29 cellular contexts compared by ENCODE assay signal in the genomic region with DNA sequence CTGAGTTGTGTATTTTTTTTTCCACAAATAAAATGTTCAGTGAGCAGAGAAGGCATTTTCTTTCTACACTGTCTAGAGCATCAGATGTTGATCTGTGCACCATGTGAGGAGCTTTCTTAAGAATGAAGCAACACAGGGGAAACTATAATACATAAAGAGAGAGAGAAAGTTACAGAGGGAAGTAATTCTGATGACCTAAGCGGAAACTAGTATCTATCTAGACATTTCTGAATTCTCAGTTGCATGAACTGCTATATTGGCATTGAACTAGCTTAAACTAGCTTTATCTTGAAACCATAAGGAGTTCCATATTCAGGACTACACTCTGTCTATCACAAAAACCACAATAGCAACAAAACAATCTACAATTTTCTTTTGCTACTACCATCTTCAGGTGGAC.
"Had no signal": no experiment of that assay in that cellular context is flagged by ENCODE, and none has a peak within 500 bp of the region (broad histone marks: within the 10 kb centered on the region; RNA-seq: fewer than 3 reads in every experiment).

No MANE protein-coding gene starts in this region.

- DNase-seq: activated CD4-positive, alpha-beta T cell treated with anti-CD3 and anti-CD28 coated beads, Interleukin-2, amount 10 ng/mL, durations not matched to agents 24 days and 14 days; activated CD4-positive, alpha-beta T cell treated with anti-CD3 and anti-CD28 coated beads, Interleukin-2, amount 50 U/mL, for 4 hours; activated CD8-positive, alpha-beta T cell treated with anti-CD3 and anti-CD28 coated beads for 36 hours; activated effector memory CD4-positive, alpha-beta T cell treated with anti-CD3 and anti-CD28 coated beads, Interleukin-2, amount 50 U/mL, for 16 hours; activated naive CD4-positive, alpha-beta T cell; activated naive CD8-positive, alpha-beta T cell treated with anti-CD3 and anti-CD28 coated beads, Interleukin-2, amount 10 ng/mL, durations not matched to agents 7 days and 5 days; activated T-cell treated with anti-CD3 and anti-CD28 coated beads, Interleukin-2, amount 50 U/mL, for 1 hour; activated T-cell treated with anti-CD3 and anti-CD28 coated beads, Interleukin-2, amount 50 U/mL, for 72 hours; amygdala; NCI-H1105; NCI-H1436; NCI-H1694; NCI-H1930; NCI-H2081 treated with DMSO at 0.1 percent for 48 hours; NCI-H226; NCI-H446 treated with DMSO at 0.1 percent for 48 hours; NCI-H524; NCI-H69; NCI-H82; PC-9; SJCRH30; SK-N-SH; WERI-Rb-1 had no signal

- H3K4me2 ChIP-seq: PC-9, SK-N-SH had no signal

- H3K36me3 ChIP-seq: ascending aorta, cardiac muscle cell, SJCRH30, WERI-Rb-1 had no signal

- H3K4me1 ChIP-seq: ascending aorta, SJCRH30 had no signal

- H3K4me3 ChIP-seq: ascending aorta, cardiac muscle cell, PC-9, SJCRH30 had no signal

- H2AFZ ChIP-seq: PC-9 had no signal

- H3K27me3 ChIP-seq: ascending aorta, cardiac muscle cell, SJCRH30 had no signal

- H3K9me3 ChIP-seq: ascending aorta, SJCRH30, SK-N-SH had no signal

- H3K9ac ChIP-seq: SK-N-SH had no signal

- FAIRE-seq: RCC 7860 had no signal

- H3K27ac ChIP-seq: ascending aorta, cardiac muscle cell, PC-9, RWPE1, SJCRH30, WERI-Rb-1 had no signal

- ATAC-seq: activated CD8-positive, alpha-beta T cell treated with anti-CD3 and anti-CD28 coated beads for 36 hours; activated T-cell treated with anti-CD3 and anti-CD28 coated beads, Interleukin-2, amount 50 U/mL, for 72 hours; activated T-helper 17 cell treated with anti-CD3 and anti-CD28 coated beads, Interleukin-2, amount 50 U/mL, for 72 hours; Right ventricle myocardium inferior had no signal
